ENCODE assay signal across 7 cellular contexts in the genomic region with DNA sequence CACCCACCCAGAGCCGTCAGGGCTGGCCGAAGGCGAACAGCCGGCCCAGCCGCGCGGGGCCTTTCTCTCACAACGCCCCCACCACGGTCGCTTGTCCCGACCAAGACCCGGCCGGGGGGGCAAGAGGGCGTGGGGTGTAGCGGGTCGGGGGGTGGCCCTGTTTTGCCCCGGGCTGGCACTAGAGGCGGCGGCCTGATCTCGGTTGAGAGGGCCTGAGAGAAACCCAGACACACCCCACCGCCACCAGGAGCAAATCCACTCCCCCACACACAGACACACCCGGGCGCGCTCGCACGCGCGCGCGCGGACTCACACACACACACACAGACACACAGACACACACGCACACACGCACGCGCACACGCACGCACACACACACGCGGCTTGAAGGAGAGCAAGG.
A peak's percentile ranks its signal among the peaks of the same experiment; 100 is the strongest.
DNase-seq lines count a peak whose midpoint lies in the region; ATAC-seq and TF ChIP-seq lines count a peak whose summit lies in the region.
"Not testable (repeated sequence)": the region's sequence is repeated elsewhere in the genome, so short reads cannot be mapped to it uniquely, and the experiment has no call there.

No MANE protein-coding gene starts in this region.

- not testable (repeated sequence) for H2AFZ ChIP-seq in neural cell (ENCODE audit: low read depth, low read length)

- POLR2A ChIA-PET in Caco-2 (lab: Charles Lee): not testable (repeated sequence)

- peak; percentile 6 to 40 for DNase-seq in Caco-2
- DNase-seq in LNCaP clone FGC (ENCODE audit: low read depth); breast epithelium (ENCODE audit: low spot score in 2 of 2): not testable (repeated sequence)
- DNase-seq in activated T-cell treated with anti-CD3 and anti-CD28 coated beads, Interleukin-2, amount 50 U/mL, for 1 hour: peak; percentile 24
- peak; percentile 35 for DNase-seq in left cardiac atrium
- peak; percentile 28 for DNase-seq in stimulated activated CD4-positive, alpha-beta T cell treated with anti-CD3 and anti-CD28 coated beads, Interleukin-4, amount 100 ng/mL, for 24 hours

- not testable (repeated sequence) for TF ChIP-seq EP300 in neural cell (conservative IDR thresholded peaks at IDR 0.05; ENCODE audit: poor library complexity, severe bottlenecking)

- CTCF ChIA-PET in Caco-2 (lab: Charles Lee): not testable (repeated sequence)

- H3K4me3 ChIP-seq in Caco-2 (ENCODE audit: low read depth, low read length) (peak overlapping the region; percentile 24), LNCaP clone FGC (ENCODE audit: low read depth, low read length) (peak overlapping the region; percentile 31; the same call in 1 of the 2 replicates), breast epithelium (peak overlapping the region; percentile 33 to 67 (median 48)), neural cell (ENCODE audit: low read length) (peak overlapping the region; percentile 46)

- not testable (repeated sequence) for H3K27ac ChIP-seq in breast epithelium; neural cell (ENCODE audit: low read length)

- not testable (repeated sequence) for H3K36me3 Mint-ChIP-seq in Caco-2 (ENCODE audit: insufficient read depth, unreplicated experiment)

- H3K27ac Mint-ChIP-seq in Caco-2 (ENCODE audit: unreplicated experiment): not testable (repeated sequence)

- H3K4me1 ChIP-seq in Caco-2, breast epithelium: not testable (repeated sequence)

- H3K27me3 ChIP-seq in Caco-2 (replicated peaks; ENCODE audit: control insufficient read depth, insufficient read depth, low read length); breast epithelium; neural cell (ENCODE audit: insufficient read depth, low read depth, low read length): not testable (repeated sequence)

- not testable (repeated sequence) for H3K9me2 ChIP-seq in neural cell (ENCODE audit: insufficient read depth, low read length)

- H3K36me3 ChIP-seq in Caco-2 (ENCODE audit: control insufficient read depth, insufficient read depth, low read length); breast epithelium; neural cell (ENCODE audit: insufficient read depth, low read length): not testable (repeated sequence)

- not testable (repeated sequence) for ATAC-seq in left cardiac atrium

- H3K79me2 ChIP-seq in neural cell (replicated peaks; ENCODE audit: insufficient read depth, low read length): not testable (repeated sequence)

- not testable (repeated sequence) for H4K20me1 ChIP-seq in neural cell (ENCODE audit: insufficient read depth)

- not testable (repeated sequence) for H3K9ac ChIP-seq in neural cell (ENCODE audit: low read length)

- not testable (repeated sequence) for TF ChIP-seq RAD21 in neural cell (conservative IDR thresholded peaks at IDR 0.05)

- not testable (repeated sequence) for H3K27me3 Mint-ChIP-seq in Caco-2 (ENCODE audit: insufficient read depth, unreplicated experiment)

- not testable (repeated sequence) for TF ChIP-seq CTCF in Caco-2 (IDR thresholded peaks at IDR 0.05; ENCODE audit: insufficient read depth in 1 of 2, low read depth in 1 of 2, low read length in 1 of 2, severe bottlenecking in 1 of 2, unreplicated experiment in 1 of 2); LNCaP clone FGC (IDR thresholded peaks at IDR 0.05; ENCODE audit: control insufficient read depth, extremely low read depth, insufficient read depth); breast epithelium (IDR thresholded peaks at IDR 0.05); neural cell (IDR thresholded peaks at IDR 0.05; ENCODE audit: poor library complexity, severe bottlenecking)

- not testable (repeated sequence) for H3K9me3 Mint-ChIP-seq in Caco-2 (ENCODE audit: unreplicated experiment)

- not testable (repeated sequence) for H3K4me3 Mint-ChIP-seq in Caco-2 (ENCODE audit: unreplicated experiment)

- not testable (repeated sequence) for TF ChIP-seq POLR2A in breast epithelium (IDR thresholded peaks at IDR 0.05)

- intact Hi-C loops in Caco-2 (cut with micrococcal nuclease; ENCODE audit: unreplicated experiment); breast epithelium (cut with DNase I; ENCODE audit: low total_unique reads); left cardiac atrium (cut with DNase I): not testable (repeated sequence)

- not testable (repeated sequence) for BruUV-seq in Caco-2 (replicated peaks; lab: Mats Ljungman, UMichigan)

- H3K9me3 ChIP-seq in Caco-2; breast epithelium; neural cell (ENCODE audit: low read length): not testable (repeated sequence)

- H3K4me1 Mint-ChIP-seq in Caco-2 (ENCODE audit: low read depth, unreplicated experiment): not testable (repeated sequence)

- H3K4me2 ChIP-seq in neural cell (ENCODE audit: low read length): not testable (repeated sequence)

- H3F3A ChIP-seq in neural cell (ENCODE audit: insufficient read depth, low read length, poor library complexity, severe bottlenecking): not testable (repeated sequence)
